ENCODE assay signal across 1 cellular context in the genomic region with DNA sequence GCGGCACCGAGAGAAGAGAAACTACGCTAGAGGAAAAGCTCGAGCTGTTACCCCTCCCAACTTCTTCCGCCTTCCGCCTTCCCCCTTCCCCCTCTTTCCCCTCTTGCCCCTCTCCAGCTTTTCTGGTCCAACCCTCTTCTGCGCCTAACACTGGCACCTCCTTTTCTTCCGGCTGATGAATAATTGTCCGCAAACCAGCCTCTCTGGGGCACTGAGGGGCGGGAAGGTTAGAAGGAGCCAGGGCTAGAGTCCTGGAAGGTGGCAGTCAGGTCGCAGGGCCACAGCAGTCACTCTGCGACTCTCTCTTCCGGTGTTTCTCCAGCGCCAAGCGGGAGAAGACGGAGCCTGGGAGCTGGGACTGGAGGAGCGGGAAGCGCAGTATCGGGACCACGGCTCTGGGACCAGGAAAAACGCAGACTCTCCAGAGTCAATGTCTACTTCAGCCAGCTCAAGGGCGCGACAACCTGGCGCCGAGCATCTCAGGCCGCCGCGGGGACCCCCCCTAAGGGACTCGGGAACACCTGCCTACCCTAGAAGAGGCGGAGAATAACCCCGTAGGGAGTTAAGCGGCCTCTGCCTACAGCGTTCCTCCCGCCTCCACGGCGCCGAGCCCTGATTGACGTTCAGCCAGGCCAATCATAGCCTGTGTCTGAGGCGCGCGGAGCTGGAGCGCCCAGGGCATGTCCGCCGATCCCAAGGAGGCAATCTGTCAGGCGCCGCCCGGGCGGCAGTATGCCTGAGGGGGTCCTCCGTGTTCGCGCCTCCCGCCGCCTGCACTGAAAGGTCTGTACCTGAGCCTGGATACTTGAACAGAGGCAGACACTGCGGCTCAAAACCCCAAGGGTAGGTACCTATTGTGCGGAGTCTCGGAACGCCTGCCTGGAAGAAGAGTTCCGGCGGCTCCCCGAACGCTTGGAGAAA.
TF ChIP-seq lines count a peak whose summit lies in the region.

No MANE protein-coding gene starts in this region.

TF ChIP-seq in HepG2, 621 proteins besides CTCF, POLR2A, EP300 and RAD21 (continued from another document and continues in another):
- TF ChIP-seq ZHX2 (IDR thresholded peaks at IDR 0.05; ENCODE audit: low read depth): peak; percentile 42; the same call in 1 of the 2 replicates
- no peak for TF ChIP-seq ZHX2 (CRISPR knock-in tag; IDR thresholded peaks at IDR 0.05; ENCODE audit: borderline replicate concordance)
- TF ChIP-seq BRD4 (CRISPR knock-in tag; IDR thresholded peaks at IDR 0.05): no peak
- TF ChIP-seq ZHX1 (CRISPR knock-in tag; IDR thresholded peaks at IDR 0.05; ENCODE audit: low read depth): peak; percentile 51; the same call in 1 of the 2 replicates
- peak; percentile 56 for TF ChIP-seq ZNF138 (CRISPR knock-in tag; IDR thresholded peaks at IDR 0.05; ENCODE audit: low read depth)
- TF ChIP-seq ARID2 (CRISPR knock-in tag; IDR thresholded peaks at IDR 0.05; ENCODE audit: borderline replicate concordance): 0 out of 2 replicates have a peak, but pooled peaks have one; percentile 90
- peak; percentile 73; the same call in 1 of the 2 replicates for TF ChIP-seq HNRNPL (IDR thresholded peaks at IDR 0.05; ENCODE audit: low read depth, low read length)
- no peak for TF ChIP-seq ZNF530 (CRISPR knock-in tag; IDR thresholded peaks at IDR 0.05; ENCODE audit: low read depth)
- TF ChIP-seq HOXA5 (CRISPR knock-in tag; IDR thresholded peaks at IDR 0.05): peak; percentile 91; the same call in 1 of the 2 replicates
- TF ChIP-seq SPEN (CRISPR knock-in tag; IDR thresholded peaks at IDR 0.05; ENCODE audit: low read depth): peak; percentile 80
- TF ChIP-seq REPIN1 (CRISPR knock-in tag; IDR thresholded peaks at IDR 0.05; ENCODE audit: borderline replicate concordance, low read depth): peak; percentile 46; the same call in 1 of the 2 replicates
- 0 out of 2 replicates have a peak, but pooled peaks have one; percentile 34 for TF ChIP-seq ZMYM4 (CRISPR knock-in tag; IDR thresholded peaks at IDR 0.05)
- peak; percentile 92 for TF ChIP-seq POLR2AphosphoS5 (IDR thresholded peaks at IDR 0.05; ENCODE audit: low read depth, low read length)
- peak; percentile 68; the same call in 1 of the 2 replicates for TF ChIP-seq PITX1 (CRISPR knock-in tag; IDR thresholded peaks at IDR 0.05)
- no peak for TF ChIP-seq ZNF276 (CRISPR knock-in tag; IDR thresholded peaks at IDR 0.05; ENCODE audit: low read depth)
- TF ChIP-seq ERF (CRISPR knock-in tag; IDR thresholded peaks at IDR 0.05): peak; percentile 90
- no peak for TF ChIP-seq ZSCAN22 (CRISPR knock-in tag; IDR thresholded peaks at IDR 0.05)
- TF ChIP-seq, protein P1, sequence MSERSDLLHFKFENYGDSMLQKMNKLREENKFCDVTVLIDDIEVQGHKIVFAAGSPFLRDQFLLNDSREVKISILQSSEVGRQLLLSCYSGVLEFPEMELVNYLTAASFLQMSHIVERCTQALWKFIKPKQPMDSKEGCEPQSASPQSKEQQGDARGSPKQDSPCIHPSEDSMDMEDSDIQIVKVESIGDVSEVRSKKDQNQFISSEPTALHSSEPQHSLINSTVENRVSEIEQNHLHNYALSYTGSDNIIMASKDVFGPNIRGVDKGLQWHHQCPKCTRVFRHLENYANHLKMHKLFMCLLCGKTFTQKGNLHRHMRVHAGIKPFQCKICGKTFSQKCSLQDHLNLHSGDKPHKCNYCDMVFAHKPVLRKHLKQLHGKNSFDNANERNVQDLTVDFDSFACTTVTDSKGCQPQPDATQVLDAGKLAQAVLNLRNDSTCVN (CRISPR knock-in tag; IDR thresholded peaks at IDR 0.05; ENCODE audit: borderline replicate concordance): peak; percentile 85
- peak; percentile 79 for TF ChIP-seq WIZ (CRISPR knock-in tag; IDR thresholded peaks at IDR 0.05)
- TF ChIP-seq, protein P2, sequence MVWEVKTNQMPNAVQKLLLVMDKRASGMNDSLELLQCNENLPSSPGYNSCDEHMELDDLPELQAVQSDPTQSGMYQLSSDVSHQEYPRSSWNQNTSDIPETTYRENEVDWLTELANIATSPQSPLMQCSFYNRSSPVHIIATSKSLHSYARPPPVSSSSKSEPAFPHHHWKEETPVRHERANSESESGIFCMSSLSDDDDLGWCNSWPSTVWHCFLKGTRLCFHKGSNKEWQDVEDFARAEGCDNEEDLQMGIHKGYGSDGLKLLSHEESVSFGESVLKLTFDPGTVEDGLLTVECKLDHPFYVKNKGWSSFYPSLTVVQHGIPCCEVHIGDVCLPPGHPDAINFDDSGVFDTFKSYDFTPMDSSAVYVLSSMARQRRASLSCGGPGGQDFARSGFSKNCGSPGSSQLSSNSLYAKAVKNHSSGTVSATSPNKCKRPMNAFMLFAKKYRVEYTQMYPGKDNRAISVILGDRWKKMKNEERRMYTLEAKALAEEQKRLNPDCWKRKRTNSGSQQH (CRISPR knock-in tag; IDR thresholded peaks at IDR 0.05; ENCODE audit: low read depth): peak; percentile 90
- peak; percentile 87; the same call in 1 of the 2 replicates for TF ChIP-seq ZSCAN29 (CRISPR knock-in tag; conservative IDR thresholded peaks at IDR 0.05)
- TF ChIP-seq KAT7 (CRISPR knock-in tag; IDR thresholded peaks at IDR 0.05; ENCODE audit: borderline replicate concordance): peak; percentile 86
- peak; percentile 95 for TF ChIP-seq ZNF335 (CRISPR knock-in tag; IDR thresholded peaks at IDR 0.05)
- TF ChIP-seq ZFP82 (CRISPR knock-in tag; IDR thresholded peaks at IDR 0.05; ENCODE audit: borderline replicate concordance): no peak
- peak; percentile 87; the same call in 1 of the 2 replicates for TF ChIP-seq SSRP1 (CRISPR knock-in tag; IDR thresholded peaks at IDR 0.05)
- TF ChIP-seq ZNF510 (CRISPR knock-in tag; IDR thresholded peaks at IDR 0.05; ENCODE audit: low read depth): peak; percentile 60; the same call in 1 of the 2 replicates
- TF ChIP-seq MED8 (CRISPR knock-in tag; IDR thresholded peaks at IDR 0.05; ENCODE audit: insufficient replicate concordance): peak; percentile 1
- TF ChIP-seq TGIF2 (CRISPR knock-in tag; IDR thresholded peaks at IDR 0.05): peak; percentile 66
- TF ChIP-seq ZNF747 (CRISPR knock-in tag; IDR thresholded peaks at IDR 0.05; ENCODE audit: borderline replicate concordance): peak; percentile 90; the same call in 1 of the 2 replicates
- TF ChIP-seq, protein P3, sequence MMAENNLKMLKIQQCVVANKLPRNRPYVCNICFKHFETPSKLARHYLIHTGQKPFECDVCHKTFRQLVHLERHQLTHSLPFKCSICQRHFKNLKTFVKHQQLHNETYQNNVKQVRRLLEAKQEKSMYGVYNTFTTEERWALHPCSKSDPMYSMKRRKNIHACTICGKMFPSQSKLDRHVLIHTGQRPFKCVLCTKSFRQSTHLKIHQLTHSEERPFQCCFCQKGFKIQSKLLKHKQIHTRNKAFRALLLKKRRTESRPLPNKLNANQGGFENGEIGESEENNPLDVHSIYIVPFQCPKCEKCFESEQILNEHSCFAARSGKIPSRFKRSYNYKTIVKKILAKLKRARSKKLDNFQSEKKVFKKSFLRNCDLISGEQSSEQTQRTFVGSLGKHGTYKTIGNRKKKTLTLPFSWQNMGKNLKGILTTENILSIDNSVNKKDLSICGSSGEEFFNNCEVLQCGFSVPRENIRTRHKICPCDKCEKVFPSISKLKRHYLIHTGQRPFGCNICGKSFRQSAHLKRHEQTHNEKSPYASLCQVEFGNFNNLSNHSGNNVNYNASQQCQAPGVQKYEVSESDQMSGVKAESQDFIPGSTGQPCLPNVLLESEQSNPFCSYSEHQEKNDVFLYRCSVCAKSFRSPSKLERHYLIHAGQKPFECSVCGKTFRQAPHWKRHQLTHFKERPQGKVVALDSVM (CRISPR knock-in tag; IDR thresholded peaks at IDR 0.05): peak; percentile 49; the same call in 1 of the 2 replicates
- no peak for TF ChIP-seq CREB1 (IDR thresholded peaks at IDR 0.05)
- peak; percentile 80 for TF ChIP-seq CREB1 (CRISPR knock-in tag; IDR thresholded peaks at IDR 0.05)
- TF ChIP-seq CCDC6 (CRISPR knock-in tag; IDR thresholded peaks at IDR 0.05): peak; percentile 19; the same call in 1 of the 2 replicates
- TF ChIP-seq, protein P4, sequence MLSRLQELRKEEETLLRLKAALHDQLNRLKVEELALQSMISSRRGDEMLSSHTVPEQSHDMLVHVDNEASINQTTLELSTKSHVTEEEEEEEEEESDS (CRISPR knock-in tag; IDR thresholded peaks at IDR 0.05; ENCODE audit: borderline replicate concordance): 0 out of 2 replicates have a peak, but pooled peaks have one; percentile 58
- no peak for TF ChIP-seq ESRRA (CRISPR knock-in tag; IDR thresholded peaks at IDR 0.05; ENCODE audit: low read depth)
- TF ChIP-seq ZNF124 (CRISPR knock-in tag; IDR thresholded peaks at IDR 0.05): peak; percentile 63; the same call in 1 of the 2 replicates
- TF ChIP-seq, protein P5, sequence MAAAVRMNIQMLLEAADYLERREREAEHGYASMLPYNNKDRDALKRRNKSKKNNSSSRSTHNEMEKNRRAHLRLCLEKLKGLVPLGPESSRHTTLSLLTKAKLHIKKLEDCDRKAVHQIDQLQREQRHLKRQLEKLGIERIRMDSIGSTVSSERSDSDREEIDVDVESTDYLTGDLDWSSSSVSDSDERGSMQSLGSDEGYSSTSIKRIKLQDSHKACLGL (CRISPR knock-in tag; IDR thresholded peaks at IDR 0.05): peak; percentile 45; the same call in 1 of the 2 replicates
- TF ChIP-seq ZNF12 (CRISPR knock-in tag; IDR thresholded peaks at IDR 0.05): no peak
- TF ChIP-seq IKZF4 (CRISPR knock-in tag; IDR thresholded peaks at IDR 0.05; ENCODE audit: borderline replicate concordance, low read depth, not compliant biosample characterization): peak; percentile 40
- TF ChIP-seq NR1H2 (CRISPR knock-in tag; IDR thresholded peaks at IDR 0.05; ENCODE audit: borderline replicate concordance, low read depth): no peak; the same call in 1 of the 2 replicates
- TF ChIP-seq ZBTB42 (CRISPR knock-in tag; IDR thresholded peaks at IDR 0.05): peak; percentile 59; the same call in 1 of the 2 replicates
- TF ChIP-seq NCOA1 (CRISPR knock-in tag; IDR thresholded peaks at IDR 0.05): no peak
- peak; percentile 53; the same call in 1 of the 2 replicates for TF ChIP-seq ARHGAP35 (CRISPR knock-in tag; IDR thresholded peaks at IDR 0.05; ENCODE audit: borderline replicate concordance)
- TF ChIP-seq GZF1 (CRISPR knock-in tag; IDR thresholded peaks at IDR 0.05): 0 out of 2 replicates have a peak, but pooled peaks have one; percentile 25
- TF ChIP-seq NR2F2 (IDR thresholded peaks at IDR 0.05; ENCODE audit: borderline replicate concordance, low read depth): no peak; the same call in 1 of the 2 replicates
